ENCODE assay signal across 1 cellular context in the genomic region with DNA sequence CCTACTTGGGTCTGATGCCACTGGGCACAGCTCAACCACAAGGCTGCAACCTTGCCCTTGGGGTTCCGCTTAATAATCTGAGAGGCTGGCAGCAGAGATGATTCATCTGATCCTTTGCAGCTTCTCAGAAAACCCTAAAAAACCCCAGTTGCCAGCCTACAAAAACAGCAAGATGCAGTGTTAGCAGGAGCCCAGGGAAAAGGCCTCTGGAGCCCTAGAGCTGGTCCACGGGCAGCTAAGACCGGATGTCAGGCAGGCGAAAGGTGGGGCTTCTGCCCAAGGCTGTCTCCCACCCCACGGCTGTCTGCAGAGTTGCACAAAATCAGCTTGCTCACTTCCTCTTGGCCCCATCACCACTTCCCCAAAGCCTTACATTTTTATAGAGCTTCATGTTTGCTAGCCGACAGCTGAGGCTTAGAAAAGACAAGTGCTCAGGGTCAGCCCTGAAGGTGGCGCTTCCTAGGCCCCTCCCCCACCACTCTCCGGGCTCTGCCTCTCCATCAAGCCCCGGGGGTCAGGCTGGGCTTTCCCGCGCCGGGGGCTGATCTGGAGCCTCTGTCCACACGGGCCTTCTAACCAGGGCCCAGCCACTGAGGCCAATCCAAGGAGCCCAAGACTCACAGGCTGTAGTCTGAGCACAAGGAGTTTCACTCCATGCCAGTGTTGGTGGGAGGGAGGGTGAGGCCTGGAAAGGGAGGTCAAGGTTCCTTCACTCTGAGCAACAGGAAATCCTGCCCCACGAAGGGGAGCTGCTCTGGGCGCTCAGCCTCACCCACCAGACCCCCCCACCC.
TF ChIP-seq lines count a peak whose summit lies in the region.

No MANE protein-coding gene starts in this region.

TF ChIP-seq in HCT116, 20 proteins besides CTCF, POLR2A, EP300 and RAD21 (continued from another document):
- no peak for TF ChIP-seq EZH2phosphoT487 (IDR thresholded peaks at IDR 0.05; ENCODE audit: borderline replicate concordance)
- TF ChIP-seq CEBPB (IDR thresholded peaks at IDR 0.05; ENCODE audit: low read depth): no peak
- TF ChIP-seq TCF7L2 (IDR thresholded peaks at IDR 0.05; ENCODE audit: borderline replicate concordance, extremely low read depth, insufficient read depth, insufficient read length): no peak
